ENCODE assay signal across 8 cellular contexts in genomic region chr2:27086722-27087446, GRCh38. TPM values are rescaled to one million over a fixed set of nuclear protein-coding genes. Genes with fewer than 3 reads are reported as not detected.
DNase-seq lines count a peak whose midpoint lies in the region; ATAC-seq and TF ChIP-seq lines count a peak whose summit lies in the region.

Gene KHK, plus strand, starts transcription at chr2:27086772. Its CDS starts 488 bp downstream, at chr2:27087260.

- CTCF ChIA-PET in BJ (lab: Yijun Ruan, JAX), result interaction anchor here (0.6 to 3.3 kb wide), 20 partner anchors 8 to 195 kb away, joined by 3 to 30 read pairs (median 3); partner anchors contain the start of genes AGBL5, EMILIN1, TMEM214 and TRIM54

- H2AFZ ChIP-seq in SU-DHL-6 (ENCODE audit: low read depth, low read length, severe bottlenecking) (peak within 1 kb of the TSS; percentile 93), neural cell (ENCODE audit: low read depth, low read length) (peak within 1 kb of the TSS; percentile 60)

- H3K4me3 ChIP-seq in BJ (ENCODE audit: low read depth, low read length) (peak within 1 kb of the TSS; percentile 49), HL-60 (replicated peaks; ENCODE audit: insufficient read depth, low read length) (peak within 1 kb of the TSS; percentile 49), SU-DHL-6 (ENCODE audit: insufficient read depth, low read length, poor library complexity, severe bottlenecking) (peak within 1 kb of the TSS; percentile 62), neural cell (ENCODE audit: low read length) (peak within 1 kb of the TSS; percentile 80)

- H3K27me3 ChIP-seq in BJ (ENCODE audit: control insufficient read depth, insufficient read depth, low read length), result no peaks in the 10 kb centered on the region
- H3K27me3 ChIP-seq in HL-60 (ENCODE audit: insufficient read depth, poor library complexity, severe bottlenecking), result no peaks in the 10 kb centered on the region
- no peaks in the 10 kb centered on the region for H3K27me3 ChIP-seq in SU-DHL-6 (ENCODE audit: low read length)
- peaks cover 10% of the 10 kb centered on the region for H3K27me3 ChIP-seq in neural cell (ENCODE audit: insufficient read depth, low read depth, low read length)

- H3K9me2 ChIP-seq in SU-DHL-6 (replicated peaks; ENCODE audit: insufficient read depth, low read length) (no peaks in the 10 kb centered on the region), neural cell (ENCODE audit: insufficient read depth, low read length) (no peaks in the 10 kb centered on the region)

- H3K9ac ChIP-seq in SU-DHL-6 (ENCODE audit: low read length), result peak within 1 kb of the TSS; percentile 69
- H3K9ac ChIP-seq in neural cell (ENCODE audit: low read length), result peak within 1 kb of the TSS; percentile 83

- no peak for TF ChIP-seq EP300 in neural cell (conservative IDR thresholded peaks at IDR 0.05; ENCODE audit: poor library complexity, severe bottlenecking)

- POLR2A ChIA-PET in BJ (lab: Charles Lee), result interaction anchor here (0.8 kb wide), 1 partner anchor 16 kb away, joined by 3 read pairs; the partner anchor contains the start of gene OST4

- no peaks in the 10 kb centered on the region for H4K20me1 ChIP-seq in SU-DHL-6 (ENCODE audit: low read depth, low read length)
- H4K20me1 ChIP-seq in neural cell (ENCODE audit: insufficient read depth), result no peaks in the 10 kb centered on the region

- H3K4me2 ChIP-seq in SU-DHL-6 (ENCODE audit: low read depth, low read length, poor library complexity, severe bottlenecking) (peak within 1 kb of the TSS; percentile 75), neural cell (ENCODE audit: low read length) (peak within 1 kb of the TSS; percentile 65)

- no peak for DNase-seq in BJ (ENCODE audit: low read depth)
- DNase-seq in HL-60 (ENCODE audit: low read depth in 1 of 2, low spot score in 1 of 2), result no peak
- DNase-seq in epithelial cell of prostate (ENCODE audit: low read depth, low spot score), result no peak
- DNase-seq in superior temporal gyrus (ENCODE audit: extremely low spot score), result no peak

- no peak for TF ChIP-seq RAD21 in neural cell (conservative IDR thresholded peaks at IDR 0.05)

- no peaks in the 10 kb centered on the region for H3K9me3 ChIP-seq in SU-DHL-6 (ENCODE audit: insufficient read depth, low read length)
- no peaks in the 10 kb centered on the region for H3K9me3 ChIP-seq in neural cell (ENCODE audit: low read length)

- H3F3A ChIP-seq in SU-DHL-6 (ENCODE audit: insufficient read depth), result 0 out of 2 replicates have a peak, but pooled peaks cover 3% of the 10 kb centered on the region
- no peaks in the 10 kb centered on the region for H3F3A ChIP-seq in neural cell (ENCODE audit: insufficient read depth, low read length, poor library complexity, severe bottlenecking)

- H3K27ac ChIP-seq in HL-60 (replicated peaks) (peak within 1 kb of the TSS; percentile 82), SU-DHL-6 (ENCODE audit: low read depth, low read length) (no peak within 1 kb of the TSS), epithelial cell of prostate (peak within 1 kb of the TSS; percentile 49), neural cell (ENCODE audit: low read length) (peak within 1 kb of the TSS; percentile 72)

- TF ChIP-seq CTCF in BJ (IDR thresholded peaks at IDR 0.05; ENCODE audit: insufficient read depth, low read depth, low read length) (no peak), HL-60 (IDR thresholded peaks at IDR 0.05; ENCODE audit: insufficient read depth, low read length) (no peak), SU-DHL-6 (IDR thresholded peaks at IDR 0.05; ENCODE audit: insufficient read depth, low read length, poor library complexity, severe bottlenecking) (no peak), neural cell (IDR thresholded peaks at IDR 0.05; ENCODE audit: poor library complexity, severe bottlenecking) (no peak)

- ATAC-seq in GM18505 (IDR thresholded peaks at IDR 0.05; ENCODE audit: unreplicated experiment) (no peak), HG02759 (IDR thresholded peaks at IDR 0.05; ENCODE audit: unreplicated experiment) (no peak)

- peak; percentile 23 for TF ChIP-seq POLR2A in GM18505 (IDR thresholded peaks at IDR 0.05; ENCODE audit: borderline replicate concordance, extremely low read depth, insufficient read depth, insufficient read length)

- H3K36me3 ChIP-seq in BJ (ENCODE audit: control insufficient read depth, insufficient read depth, low read length) (peaks cover 12% of the 10 kb centered on the region; the same call in 1 of the 2 replicates), SU-DHL-6 (ENCODE audit: low read length) (no peaks in the 10 kb centered on the region), neural cell (ENCODE audit: insufficient read depth, low read length) (no peaks in the 10 kb centered on the region)

- H3K79me2 ChIP-seq in SU-DHL-6 (ENCODE audit: insufficient read depth, low read length) (no peaks in the 10 kb centered on the region), neural cell (replicated peaks; ENCODE audit: insufficient read depth, low read length) (no peaks in the 10 kb centered on the region)

TF ChIP-seq in neural cell, 6 proteins besides CTCF, POLR2A, EP300 and RAD21:
- TF ChIP-seq TAF1 (IDR thresholded peaks at IDR 0.05; ENCODE audit: low read depth), result no peak
- TF ChIP-seq REST (IDR thresholded peaks at IDR 0.05; ENCODE audit: borderline replicate concordance), result no peak
- TF ChIP-seq MXI1 (conservative IDR thresholded peaks at IDR 0.05; ENCODE audit: poor library complexity, severe bottlenecking), result peak; percentile 23

RNA-seq across cellular contexts. Expression of gene KHK, which starts in this region (rescaled TPM):
- polyA plus RNA-seq in BJ (2011; rRNA removed) (0.33 and 0.43 TPM in 2 replicates), neural cell (3.1 and 4.1 TPM in 2 replicates)
- polyA minus RNA-seq in BJ (2011; rRNA and poly(A)+ RNA removed), result 0.15 and 1.6 TPM in 2 replicates
- 3.2 TPM in 2 replicates for polyA minus RNA-seq in neural cell
